8 cellular contexts compared by ENCODE assay signal in genomic region chr1:226061793-226062557, GRCh38. TPM values are rescaled to one million over a fixed set of nuclear protein-coding genes. Genes with fewer than 3 reads are reported as not detected.
DNase-seq lines count a peak whose midpoint lies in the region; ATAC-seq, FAIRE-seq and TF ChIP-seq lines count a peak whose summit lies in the region.

No MANE protein-coding gene starts in this region.

- intact Hi-C loops in adrenal gland (cut with DNase I) (loop anchor here in 1 of 2 donors (10.0 kb wide), 1 partner anchor 123 kb away; the partner anchor contains the start of gene ACBD3), heart right ventricle (cut with DNase I) (loop anchor here in 9 of 10 donors (1.0 to 10.0 kb wide), 9 partner anchors 49 to 125 kb away; partner anchors contain the start of genes ACBD3 (in 5 of the 9) and SDE2 (in 5 of the 9)), pancreas (cut with DNase I) (no loop called here)

- H3K4me3 ChIP-seq in adrenal gland (peak overlapping the region; percentile 54 to 95 (median 56)), heart right ventricle (peak overlapping the region; percentile 64 to 90 (median 86)), pancreas (peak overlapping the region; percentile 75 to 85 (median 80))

- no peaks in the 10 kb centered on the region for H3K27me3 Mint-ChIP-seq in IgD-negative memory B cell

- 0 to 1% (median 0%) methylated on average over 10 to 102 of the region's 102 CpGs for WGBS in adrenal gland, 4 donors
- 0 to 1% methylated on average over 63 to 98 of the region's 102 CpGs for WGBS in heart right ventricle, 2 donors
- WGBS in pancreas, 2 donors, result 0 to 1% methylated on average over 55 to 102 of the region's 102 CpGs

- H3K9me3 ChIP-seq in adrenal gland (replicated peaks in 1 of 3) (no peaks in the 10 kb centered on the region), heart right ventricle (no peaks in the 10 kb centered on the region), pancreas (no peaks in the 10 kb centered on the region)

- no peak for TF ChIP-seq CTCF in adrenal gland (IDR thresholded peaks at IDR 0.05)
- TF ChIP-seq CTCF in heart right ventricle (IDR thresholded peaks at IDR 0.05), result no peak
- TF ChIP-seq CTCF in pancreas (IDR thresholded peaks at IDR 0.05), result no peak
- TF ChIP-seq CTCF in GM13977 (IDR thresholded peaks at IDR 0.05; ENCODE audit: extremely low read depth, insufficient read depth, missing control alignments), result no peak

- no peak for FAIRE-seq in RCC 7860 (lab: Jason Lieb, UNC)
- FAIRE-seq in pancreas (lab: Jason Lieb, UNC), result no peak

- peak; percentile 10 for DNase-seq in GM04503 (ENCODE audit: low read depth)
- DNase-seq in RCC 7860 (ENCODE audit: low spot score), result peak; percentile 76
- DNase-seq in adrenal gland, result peak; percentile 79 to 87 (median 83)
- DNase-seq in heart right ventricle, result peak; percentile 78 to 85
- DNase-seq in pancreas, result peak; percentile 83 to 91 (median 86)
- no peak for DNase-seq in GM13977 (ENCODE audit: low spot score)

- ATAC-seq in GM21786 (IDR thresholded peaks at IDR 0.05; ENCODE audit: unreplicated experiment) (peak; percentile 29), heart right ventricle (peak; percentile 35 to 82 (median 69)), pancreas (peak; percentile 59 to 73 (median 62))

- H3K9me3 Mint-ChIP-seq in IgD-negative memory B cell, result no peaks in the 10 kb centered on the region

- peaks cover 28 to 36% (median 30%) of the 10 kb centered on the region in 3 donors for H3K4me1 Mint-ChIP-seq in IgD-negative memory B cell

- H3K27ac Mint-ChIP-seq in IgD-negative memory B cell, result peak overlapping the region; percentile 95 to 100 (median 99)

- peaks cover 6 to 37% of the 10 kb centered on the region in 2 donors for H3K4me1 ChIP-seq in adrenal gland (replicated peaks in 1 of 2)
- peaks cover 6 to 44% (median 39%) of the 10 kb centered on the region in 9 donors for H3K4me1 ChIP-seq in heart right ventricle
- H3K4me1 ChIP-seq in pancreas, result peaks cover 14 to 21% (median 21%) of the 10 kb centered on the region in 3 donors

- H3K4me3 Mint-ChIP-seq in IgD-negative memory B cell, result peak overlapping the region; percentile 97 to 100 (median 99)

- peak; percentile 60 to 86 for TF ChIP-seq POLR2A in adrenal gland (IDR thresholded peaks at IDR 0.05)

- peaks cover 3% of the 10 kb centered on the region for H3K36me3 Mint-ChIP-seq in IgD-negative memory B cell

- in situ Hi-C loops in GM13977 (cut with MboI; ENCODE audit: low pct_unique_long_range_greater_than_20kb, low sequenced_read_pairs, unreplicated experiment), result no loop called here

- H3K27ac ChIP-seq in adrenal gland (peak overlapping the region; percentile 91 to 99 (median 98)), heart right ventricle (peak overlapping the region; percentile 91 to 100 (median 99)), pancreas (peak overlapping the region; percentile 95 to 100 (median 98))

- H3K27me3 ChIP-seq in adrenal gland (no peaks in the 10 kb centered on the region), heart right ventricle (no peaks in the 10 kb centered on the region), pancreas (no peaks in the 10 kb centered on the region)

- peaks cover 0 to 14% of the 10 kb centered on the region in 2 donors for H3K36me3 ChIP-seq in adrenal gland (replicated peaks in 1 of 2)
- peaks cover 0 to 48% (median 14%) of the 10 kb centered on the region in 9 donors for H3K36me3 ChIP-seq in heart right ventricle
- peaks cover 0 to 13% (median 0%) of the 10 kb centered on the region in 3 donors for H3K36me3 ChIP-seq in pancreas

RNA-seq across cellular contexts. Expression of gene H3-3A, which starts 0.5 kb away (rescaled TPM):
- polyA plus RNA-seq in IgD-negative memory B cell (1,011 TPM), adrenal gland (100 to 1,000 TPM; 407 to 772 (median 547) TPM), heart right ventricle (100 to 1,000 TPM; 427 to 452 TPM), pancreas (100 to 1,000 TPM; 329 to 427 TPM)
- total RNA-seq in adrenal gland (100 to 1,000 TPM; 216 to 543 (median 404) TPM), heart right ventricle (100 to 1,000 TPM; 259 to 374 (median 304) TPM), pancreas (100 to 1,000 TPM; 122 to 302 (median 193) TPM)

Comparison
In these comparisons a context has a peak if more than half of its experiments do, and no peak if none do; other contexts are left out.
1. intact Hi-C loops: an anchor here in heart right ventricle (1.0 to 10.0 kb wide); none called in pancreas.